24 cellular contexts compared by ENCODE assay signal in the genomic region with DNA sequence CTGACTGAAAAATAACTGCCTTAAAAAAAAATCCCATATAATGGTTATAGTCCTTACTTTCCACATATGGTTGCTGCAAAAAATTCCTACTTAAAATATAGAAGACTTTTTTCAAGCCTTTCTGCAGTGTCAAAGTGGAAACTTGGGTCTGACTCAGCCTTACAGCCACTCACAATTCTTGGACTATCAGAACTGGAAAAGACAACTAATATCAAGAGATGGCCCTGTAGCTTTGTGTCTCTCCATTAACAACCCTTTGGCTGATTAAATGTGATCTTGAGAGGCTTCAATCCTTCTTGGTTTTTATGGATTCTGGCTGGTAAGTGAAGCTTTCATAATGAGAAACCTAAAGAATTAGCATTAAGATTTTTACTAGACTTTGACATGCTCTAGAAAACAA.
"Had no signal": no experiment of that assay in that cellular context is flagged by ENCODE, and none has a peak within 500 bp of the region (broad histone marks: within the 10 kb centered on the region; RNA-seq: fewer than 3 reads in every experiment).

No MANE protein-coding gene starts in this region.

- FAIRE-seq: HTR-8/SVneo, K562 had no signal

- H3K27ac ChIP-seq: HL-60, KMS-11, RWPE1 had no signal

- ATAC-seq: K562, Panc1, PC-3, SK-N-SH treated with all-trans-retinoic acid at 6 μM for 48 hours had no signal

- H3K4me2 ChIP-seq: KMS-11 had no signal

- H3K4me3 ChIP-seq: K562 had no signal

- DNase-seq: Kasumi-1, MM.1S, NCI-H1092 treated with DMSO at 0.1 percent for 48 hours, NCI-H1436, NCI-H187, NCI-H2029, NCI-H2081 treated with DMSO at 0.1 percent for 48 hours, NCI-H2171, NCI-H226, NCI-H446, NCI-H510A, NCI-H524 treated with DMSO at 0.1 percent for 48 hours, NCI-H69, NCI-H774, PC-3, SHP77, SW 1271 had no signal

- H3K9ac ChIP-seq: KMS-11 had no signal
